ENCODE assay signal across 1 cellular context in the genomic region with DNA sequence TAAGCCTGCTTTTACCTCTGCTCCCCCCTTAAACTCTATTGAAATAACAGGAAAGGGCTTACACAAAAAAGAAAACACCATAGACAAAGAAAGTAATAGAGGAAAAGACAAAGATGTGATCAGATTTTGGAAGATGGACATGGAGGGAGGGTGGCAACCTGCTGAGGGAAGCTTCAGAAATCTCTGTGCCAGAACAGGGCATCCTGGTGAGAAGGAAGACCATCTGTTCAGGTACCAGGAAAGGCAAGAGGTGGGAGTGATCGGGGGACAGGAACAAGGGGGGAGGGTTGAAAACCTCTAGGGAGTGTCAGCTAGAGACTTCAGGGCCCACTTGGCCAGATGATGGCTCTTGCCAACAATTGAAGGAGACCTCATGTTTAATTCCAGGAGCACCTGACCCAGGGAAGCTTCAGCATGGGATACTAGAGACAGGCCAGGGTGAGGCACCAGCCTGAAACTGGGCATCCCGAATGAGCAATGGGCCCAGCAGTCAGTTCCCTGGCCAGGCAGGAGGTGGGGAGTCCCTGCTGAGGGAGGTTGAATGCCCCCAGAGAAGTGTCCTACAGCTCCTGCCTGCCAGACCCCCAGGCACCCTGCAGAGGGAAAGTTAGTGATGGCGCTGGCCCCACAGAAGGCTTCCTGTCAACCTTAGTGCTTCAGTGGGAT.
TF ChIP-seq lines count a peak whose summit lies in the region.

No MANE protein-coding gene starts in this region.

TF ChIP-seq in GM23338, 12 proteins besides CTCF, POLR2A, EP300 and RAD21:
- TF ChIP-seq CREB1 (CRISPR knock-in tag; IDR thresholded peaks at IDR 0.05; ENCODE audit: low read depth) (no peak), NANOG (IDR thresholded peaks at IDR 0.05; ENCODE audit: borderline replicate concordance) (no peak), EZH2phosphoT487 (IDR thresholded peaks at IDR 0.05; ENCODE audit: unreplicated experiment) (no peak), EZH2 (IDR thresholded peaks at IDR 0.05; ENCODE audit: low read depth, unreplicated experiment) (no peak), ZNF331 (CRISPR knock-in tag; IDR thresholded peaks at IDR 0.05; ENCODE audit: low read depth) (no peak), ZNF114 (CRISPR knock-in tag; IDR thresholded peaks at IDR 0.05) (no peak), JUNB (IDR thresholded peaks at IDR 0.05; ENCODE audit: unreplicated experiment) (no peak), ETS1 (IDR thresholded peaks at IDR 0.05) (no peak), STAT1 (IDR thresholded peaks at IDR 0.05; ENCODE audit: unreplicated experiment) (no peak), POLR2AphosphoS5 (IDR thresholded peaks at IDR 0.05; ENCODE audit: low read depth) (no peak; the same call in 1 of the 2 replicates)
- TF ChIP-seq, protein P1, sequence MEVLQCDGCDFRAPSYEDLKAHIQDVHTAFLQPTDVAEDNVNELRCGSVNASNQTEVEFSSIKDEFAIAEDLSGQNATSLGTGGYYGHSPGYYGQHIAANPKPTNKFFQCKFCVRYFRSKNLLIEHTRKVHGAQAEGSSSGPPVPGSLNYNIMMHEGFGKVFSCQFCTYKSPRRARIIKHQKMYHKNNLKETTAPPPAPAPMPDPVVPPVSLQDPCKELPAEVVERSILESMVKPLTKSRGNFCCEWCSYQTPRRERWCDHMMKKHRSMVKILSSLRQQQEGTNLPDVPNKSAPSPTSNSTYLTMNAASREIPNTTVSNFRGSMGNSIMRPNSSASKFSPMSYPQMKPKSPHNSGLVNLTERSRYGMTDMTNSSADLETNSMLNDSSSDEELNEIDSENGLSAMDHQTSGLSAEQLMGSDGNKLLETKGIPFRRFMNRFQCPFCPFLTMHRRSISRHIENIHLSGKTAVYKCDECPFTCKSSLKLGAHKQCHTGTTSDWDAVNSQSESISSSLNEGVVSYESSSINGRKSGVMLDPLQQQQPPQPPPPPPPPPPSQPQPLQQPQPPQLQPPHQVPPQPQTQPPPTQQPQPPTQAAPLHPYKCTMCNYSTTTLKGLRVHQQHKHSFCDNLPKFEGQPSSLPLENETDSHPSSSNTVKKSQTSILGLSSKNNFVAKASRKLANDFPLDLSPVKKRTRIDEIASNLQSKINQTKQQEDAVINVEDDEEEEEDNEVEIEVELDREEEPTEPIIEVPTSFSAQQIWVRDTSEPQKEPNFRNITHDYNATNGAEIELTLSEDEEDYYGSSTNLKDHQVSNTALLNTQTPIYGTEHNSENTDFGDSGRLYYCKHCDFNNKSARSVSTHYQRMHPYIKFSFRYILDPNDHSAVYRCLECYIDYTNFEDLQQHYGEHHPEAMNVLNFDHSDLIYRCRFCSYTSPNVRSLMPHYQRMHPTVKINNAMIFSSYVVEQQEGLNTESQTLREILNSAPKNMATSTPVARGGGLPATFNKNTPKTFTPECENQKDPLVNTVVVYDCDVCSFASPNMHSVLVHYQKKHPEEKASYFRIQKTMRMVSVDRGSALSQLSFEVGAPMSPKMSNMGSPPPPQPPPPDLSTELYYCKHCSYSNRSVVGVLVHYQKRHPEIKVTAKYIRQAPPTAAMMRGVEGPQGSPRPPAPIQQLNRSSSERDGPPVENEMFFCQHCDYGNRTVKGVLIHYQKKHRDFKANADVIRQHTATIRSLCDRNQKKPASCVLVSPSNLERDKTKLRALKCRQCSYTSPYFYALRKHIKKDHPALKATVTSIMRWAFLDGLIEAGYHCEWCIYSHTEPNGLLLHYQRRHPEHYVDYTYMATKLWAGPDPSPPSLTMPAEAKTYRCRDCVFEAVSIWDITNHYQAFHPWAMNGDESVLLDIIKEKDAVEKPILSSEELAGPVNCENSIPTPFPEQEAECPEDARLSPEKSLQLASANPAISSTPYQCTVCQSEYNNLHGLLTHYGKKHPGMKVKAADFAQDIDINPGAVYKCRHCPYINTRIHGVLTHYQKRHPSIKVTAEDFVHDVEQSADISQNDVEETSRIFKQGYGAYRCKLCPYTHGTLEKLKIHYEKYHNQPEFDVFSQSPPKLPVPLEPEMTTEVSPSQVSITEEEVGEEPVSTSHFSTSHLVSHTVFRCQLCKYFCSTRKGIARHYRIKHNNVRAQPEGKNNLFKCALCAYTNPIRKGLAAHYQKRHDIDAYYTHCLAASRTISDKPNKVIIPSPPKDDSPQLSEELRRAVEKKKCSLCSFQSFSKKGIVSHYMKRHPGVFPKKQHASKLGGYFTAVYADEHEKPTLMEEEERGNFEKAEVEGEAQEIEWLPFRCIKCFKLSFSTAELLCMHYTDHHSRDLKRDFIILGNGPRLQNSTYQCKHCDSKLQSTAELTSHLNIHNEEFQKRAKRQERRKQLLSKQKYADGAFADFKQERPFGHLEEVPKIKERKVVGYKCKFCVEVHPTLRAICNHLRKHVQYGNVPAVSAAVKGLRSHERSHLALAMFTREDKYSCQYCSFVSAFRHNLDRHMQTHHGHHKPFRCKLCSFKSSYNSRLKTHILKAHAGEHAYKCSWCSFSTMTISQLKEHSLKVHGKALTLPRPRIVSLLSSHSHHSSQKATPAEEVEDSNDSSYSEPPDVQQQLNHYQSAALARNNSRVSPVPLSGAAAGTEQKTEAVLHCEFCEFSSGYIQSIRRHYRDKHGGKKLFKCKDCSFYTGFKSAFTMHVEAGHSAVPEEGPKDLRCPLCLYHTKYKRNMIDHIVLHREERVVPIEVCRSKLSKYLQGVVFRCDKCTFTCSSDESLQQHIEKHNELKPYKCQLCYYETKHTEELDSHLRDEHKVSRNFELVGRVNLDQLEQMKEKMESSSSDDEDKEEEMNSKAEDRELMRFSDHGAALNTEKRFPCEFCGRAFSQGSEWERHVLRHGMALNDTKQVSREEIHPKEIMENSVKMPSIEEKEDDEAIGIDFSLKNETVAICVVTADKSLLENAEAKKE (CRISPR knock-in tag; IDR thresholded peaks at IDR 0.05): no peak
- TF ChIP-seq, protein P2, sequence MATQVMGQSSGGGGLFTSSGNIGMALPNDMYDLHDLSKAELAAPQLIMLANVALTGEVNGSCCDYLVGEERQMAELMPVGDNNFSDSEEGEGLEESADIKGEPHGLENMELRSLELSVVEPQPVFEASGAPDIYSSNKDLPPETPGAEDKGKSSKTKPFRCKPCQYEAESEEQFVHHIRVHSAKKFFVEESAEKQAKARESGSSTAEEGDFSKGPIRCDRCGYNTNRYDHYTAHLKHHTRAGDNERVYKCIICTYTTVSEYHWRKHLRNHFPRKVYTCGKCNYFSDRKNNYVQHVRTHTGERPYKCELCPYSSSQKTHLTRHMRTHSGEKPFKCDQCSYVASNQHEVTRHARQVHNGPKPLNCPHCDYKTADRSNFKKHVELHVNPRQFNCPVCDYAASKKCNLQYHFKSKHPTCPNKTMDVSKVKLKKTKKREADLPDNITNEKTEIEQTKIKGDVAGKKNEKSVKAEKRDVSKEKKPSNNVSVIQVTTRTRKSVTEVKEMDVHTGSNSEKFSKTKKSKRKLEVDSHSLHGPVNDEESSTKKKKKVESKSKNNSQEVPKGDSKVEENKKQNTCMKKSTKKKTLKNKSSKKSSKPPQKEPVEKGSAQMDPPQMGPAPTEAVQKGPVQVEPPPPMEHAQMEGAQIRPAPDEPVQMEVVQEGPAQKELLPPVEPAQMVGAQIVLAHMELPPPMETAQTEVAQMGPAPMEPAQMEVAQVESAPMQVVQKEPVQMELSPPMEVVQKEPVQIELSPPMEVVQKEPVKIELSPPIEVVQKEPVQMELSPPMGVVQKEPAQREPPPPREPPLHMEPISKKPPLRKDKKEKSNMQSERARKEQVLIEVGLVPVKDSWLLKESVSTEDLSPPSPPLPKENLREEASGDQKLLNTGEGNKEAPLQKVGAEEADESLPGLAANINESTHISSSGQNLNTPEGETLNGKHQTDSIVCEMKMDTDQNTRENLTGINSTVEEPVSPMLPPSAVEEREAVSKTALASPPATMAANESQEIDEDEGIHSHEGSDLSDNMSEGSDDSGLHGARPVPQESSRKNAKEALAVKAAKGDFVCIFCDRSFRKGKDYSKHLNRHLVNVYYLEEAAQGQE (IDR thresholded peaks at IDR 0.05; ENCODE audit: unreplicated experiment): no peak
